ENCODE assay signal across 24 cellular contexts in genomic region chr7:79781716-79782115, GRCh38.
A peak's percentile ranks its signal among the peaks of the same experiment; 100 is the strongest.
DNase-seq lines count a peak whose midpoint lies in the region; ATAC-seq and TF ChIP-seq lines count a peak whose summit lies in the region.
"Had no signal": no experiment of that assay in that cellular context is flagged by ENCODE, and none has a peak within 500 bp of the region (broad histone marks: within the 10 kb centered on the region; RNA-seq: fewer than 3 reads in every experiment).

No MANE protein-coding gene starts in this region.

- TF ChIP-seq RAD21 in SK-N-SH (IDR thresholded peaks at IDR 0.05; ENCODE audit: low read length): no peak

- POLR2A ChIA-PET in SK-N-SH (lab: Yijun Ruan, JAX): no interaction called here

- no peaks in the 10 kb centered on the region for H3K9me2 ChIP-seq in SK-N-SH

- H3K4me1 ChIP-seq in SK-N-SH (ENCODE audit: control insufficient read depth in 1 of 2, insufficient read depth in 2 of 2, low read depth in 1 of 2, low read length in 1 of 2) (peaks cover 0 to 8% of the 10 kb centered on the region in 2 experiments; a peak in 1 of 4 replicates), osteoblast (ENCODE audit: insufficient read depth, low read length) (peaks cover 15% of the 10 kb centered on the region)
- H3K4me1 ChIP-seq: psoas muscle had no signal

- peak overlapping the region; percentile 30 for H2AFZ ChIP-seq in SK-N-SH (ENCODE audit: low read depth)
- H2AFZ ChIP-seq in osteoblast (ENCODE audit: low read length): peak overlapping the region; percentile 5
- H2AFZ ChIP-seq: GM23338 had no signal

- no peaks in the 10 kb centered on the region for H3K79me2 ChIP-seq in SK-N-SH (ENCODE audit: insufficient read depth)
- H3K79me2 ChIP-seq in osteoblast (ENCODE audit: insufficient read depth, low read length): no peaks in the 10 kb centered on the region

- H3K4me3 ChIP-seq in SK-N-SH (ENCODE audit: low read depth in 2 of 2, low read length in 1 of 2): no peak overlapping the region
- H3K4me3 ChIP-seq in fibroblast of villous mesenchyme (ENCODE audit: low read depth, low read length): no peak overlapping the region
- no peak overlapping the region for H3K4me3 ChIP-seq in osteoblast (ENCODE audit: insufficient read depth, low read length)
- H3K4me3 ChIP-seq: GM12878, GM23338, psoas muscle had no signal

- no peaks in the 10 kb centered on the region for H3F3A ChIP-seq in SK-N-SH (replicated peaks; ENCODE audit: insufficient read depth)

- H3K27me3 ChIP-seq in SK-N-SH (ENCODE audit: insufficient read depth) (no peaks in the 10 kb centered on the region), osteoblast (ENCODE audit: insufficient read depth, low read length) (no peaks in the 10 kb centered on the region)

- H3K9me3 ChIP-seq in SK-N-SH (no peaks in the 10 kb centered on the region), osteoblast (ENCODE audit: low read depth, low read length) (no peaks in the 10 kb centered on the region)

- H3K9ac ChIP-seq in SK-N-SH: no peak overlapping the region

- H4K20me1 ChIP-seq in SK-N-SH (ENCODE audit: insufficient read depth) (no peaks in the 10 kb centered on the region), osteoblast (ENCODE audit: insufficient read depth, low read length) (no peaks in the 10 kb centered on the region)

- H3K4me2 ChIP-seq in SK-N-SH (no peak overlapping the region), osteoblast (ENCODE audit: insufficient read depth, low read length) (no peak overlapping the region)
- H3K4me2 ChIP-seq: GM23338 had no signal

- DNase-seq in NCI-H1092 treated with DMSO at 0.1 percent for 48 hours (lab: John Stamatoyannopoulos, UW) (peak; percentile 22), NCI-H1092 (lab: John Stamatoyannopoulos, UW) (no peak), SK-N-SH (peak; percentile 36), fibroblast of villous mesenchyme (ENCODE audit: low read depth) (peak; percentile 96), osteoblast (ENCODE audit: insufficient read length, low spot score, missing footprints) (no peak), COR-L47 (lab: John Stamatoyannopoulos, UW) (no peak), T1000 (lab: John Stamatoyannopoulos, UW) (no peak)
- DNase-seq: 8988T; activated CD4-positive, alpha-beta T cell treated with anti-CD3 and anti-CD28 coated beads for 36 hours; activated CD8-positive, alpha-beta T cell treated with anti-CD3 and anti-CD28 coated beads, Interleukin-2, amount 10 ng/mL, durations not matched to agents 7 days and 5 days; aorta; CD4-positive, CD25-positive, alpha-beta regulatory T cell; EL; MV-4-11; naive B cell; NCI-H187 treated with DMSO at 0.1 percent for 48 hours; NCI-H226; NCI-H774; psoas muscle had no signal

- no peak for ATAC-seq in GM19395 (IDR thresholded peaks at IDR 0.05; ENCODE audit: unreplicated experiment)
- ATAC-seq: activated CD4-positive, alpha-beta T cell treated with anti-CD3 and anti-CD28 coated beads for 36 hours; activated CD8-positive, alpha-beta T cell treated with anti-CD3 and anti-CD28 coated beads, Interleukin-2, amount 10 ng/mL, durations not matched to agents 7 days and 5 days; activated naive CD4-positive, alpha-beta T cell treated with anti-CD3 and anti-CD28 coated beads, Interleukin-2, amount 50 U/mL, for 72 hours; GM12878; GM23338; psoas muscle had no signal

- H3K36me3 ChIP-seq in SK-N-SH (replicated peaks in 1 of 2; ENCODE audit: control insufficient read depth in 1 of 2, insufficient read depth in 2 of 2, low read length in 1 of 2) (no peaks in the 10 kb centered on the region), osteoblast (ENCODE audit: insufficient read depth, low read length) (no peaks in the 10 kb centered on the region)

- CTCF ChIA-PET in SK-N-SH (lab: Yijun Ruan, JAX): no interaction called here

- no peak; a peak in 1 of 4 replicates for TF ChIP-seq EP300 in SK-N-SH (IDR thresholded peaks at IDR 0.05; ENCODE audit: borderline replicate concordance in 1 of 2, low read depth in 1 of 2, low read length in 1 of 2)

- TF ChIP-seq CTCF in SK-N-SH (IDR thresholded peaks at IDR 0.05): no peak
- TF ChIP-seq CTCF in fibroblast of villous mesenchyme (IDR thresholded peaks at IDR 0.05; ENCODE audit: insufficient read depth, low read depth, low read length): no peak
- TF ChIP-seq CTCF in osteoblast (IDR thresholded peaks at IDR 0.05; ENCODE audit: extremely low read depth, low read depth, low read length): no peak

- H3K27ac ChIP-seq in SK-N-SH (ENCODE audit: low read depth in 2 of 2, low read length in 1 of 2): peak overlapping the region in 1 of 2 experiments; percentile 67; a peak in 2 of 4 replicates
- H3K27ac ChIP-seq in osteoblast (ENCODE audit: low read depth, low read length): no peak overlapping the region
- H3K27ac ChIP-seq: epithelial cell of prostate, psoas muscle had no signal

- 14% methylated on average over 4 of the region's 4 CpGs for WGBS in SK-N-SH (ENCODE audit: low lambda C conversion rate)

TF ChIP-seq in SK-N-SH, 30 proteins besides CTCF, POLR2A, EP300 and RAD21:
- TF ChIP-seq PBX3 (IDR thresholded peaks at IDR 0.05): peak; percentile 43
- TF ChIP-seq NFIC (IDR thresholded peaks at IDR 0.05; ENCODE audit: borderline replicate concordance): peak; percentile 8; the same call in 1 of the 2 replicates
- TF ChIP-seq GATA2 (CRISPR knock-in tag; IDR thresholded peaks at IDR 0.05): peak; percentile 48; the same call in 1 of the 2 replicates
- no peak for TF ChIP-seq JUND (IDR thresholded peaks at IDR 0.05)
- TF ChIP-seq TCF12 (IDR thresholded peaks at IDR 0.05): peak; percentile 67
- TF ChIP-seq MEF2A (IDR thresholded peaks at IDR 0.05; ENCODE audit: borderline replicate concordance, low read depth): no peak

Comparison
In these comparisons a context has a peak if more than half of its experiments do, and no peak if none do; other contexts are left out.
1. DNase-seq: peak in NCI-H1092 treated with DMSO at 0.1 percent for 48 hours (single experiment), SK-N-SH (single experiment) and fibroblast of villous mesenchyme (single experiment); none in NCI-H1092 (single experiment), osteoblast (single experiment), COR-L47 (single experiment) and T1000 (single experiment).